10 cellular contexts compared by ENCODE assay signal in genomic region chr7:115297651-115298050, GRCh38.
A peak's percentile ranks its signal among the peaks of the same experiment; 100 is the strongest.
DNase-seq lines count a peak whose midpoint lies in the region; ATAC-seq, FAIRE-seq and TF ChIP-seq lines count a peak whose summit lies in the region.
"Had no signal": no experiment of that assay in that cellular context is flagged by ENCODE, and none has a peak within 500 bp of the region (broad histone marks: within the 10 kb centered on the region; RNA-seq: fewer than 3 reads in every experiment).

No MANE protein-coding gene starts in this region.

- H4K20me1 ChIP-seq in endothelial cell of umbilical vein (replicated peaks; ENCODE audit: control insufficient read depth, extremely low read depth, insufficient read depth, low read length) = no peaks in the 10 kb centered on the region

- H3K4me3 ChIP-seq in endothelial cell of umbilical vein (replicated peaks in 1 of 3; ENCODE audit: insufficient read depth in 1 of 3, low read depth in 1 of 3, low read length in 3 of 3) = no peak overlapping the region

- no peak overlapping the region for H3K4me2 ChIP-seq in endothelial cell of umbilical vein (ENCODE audit: insufficient read depth, low read length)

- no peak overlapping the region for H3K27ac Mint-ChIP-seq in osteocyte (ENCODE audit: unreplicated experiment)

- no peaks in the 10 kb centered on the region for H3K79me2 ChIP-seq in endothelial cell of umbilical vein (ENCODE audit: control insufficient read depth, insufficient read depth, low read length)

- H3K9ac ChIP-seq in endothelial cell of umbilical vein (replicated peaks; ENCODE audit: extremely low read depth, insufficient read depth, low read length) = no peak overlapping the region

- H3K4me1 ChIP-seq in endothelial cell of umbilical vein (ENCODE audit: control insufficient read depth, extremely low read depth, insufficient read depth, low read length) = no peaks in the 10 kb centered on the region

- H3K36me3 ChIP-seq in endothelial cell of umbilical vein (ENCODE audit: control insufficient read depth in 2 of 2, extremely low read depth in 1 of 2, insufficient read depth in 2 of 2, low read length in 2 of 2) = no peaks in the 10 kb centered on the region

- CTCF ChIA-PET in endothelial cell of umbilical vein (lab: Charles Lee) = interaction anchor here (1.1 to 1.3 kb wide), 2 partner anchors 13 to 432 kb away, joined by 3 to 5 read pairs; no protein-coding TSS in a partner anchor

- intact Hi-C loops in endothelial cell of umbilical vein (cut with micrococcal nuclease) = no loop called here

- H3K36me3 Mint-ChIP-seq in osteocyte (ENCODE audit: unreplicated experiment) = no peaks in the 10 kb centered on the region

- DNase-seq in EH (ENCODE audit: low read depth) = peak; percentile 71
- peak; percentile 81 for DNase-seq in NCI-H460 (ENCODE audit: extremely low read depth, low read depth)
- peak; percentile 63 for DNase-seq in endothelial cell of umbilical vein (ENCODE audit: low read depth, low spot score)
- DNase-seq in non-pigmented ciliary epithelial cell (ENCODE audit: low read depth) = peak; percentile 78
- DNase-seq in SHP77 (lab: John Stamatoyannopoulos, UW) = no peak
- DNase-seq in osteocyte (ENCODE audit: extremely low spot score, unreplicated experiment) = no peak
- DNase-seq in HuH-7 (ENCODE audit: low spot score) = no peak
- DNase-seq: NCI-H2029 treated with DMSO at 0.1 percent for 48 hours, occipital lobe had no signal

- no peaks in the 10 kb centered on the region for H3K9me3 ChIP-seq in endothelial cell of umbilical vein (replicated peaks; ENCODE audit: control insufficient read depth, insufficient read depth, low read length)

- no peak overlapping the region for H3K27ac ChIP-seq in endothelial cell of umbilical vein (ENCODE audit: insufficient read depth, low read depth, low read length)

- H3K9me1 ChIP-seq in endothelial cell of umbilical vein (replicated peaks; ENCODE audit: control insufficient read depth, extremely low read depth, insufficient read depth, low read length) = no peaks in the 10 kb centered on the region

- H3K4me1 Mint-ChIP-seq in osteocyte (ENCODE audit: unreplicated experiment) = peaks cover 14% of the 10 kb centered on the region

- H3K4me3 Mint-ChIP-seq in osteocyte (ENCODE audit: unreplicated experiment) = no peak overlapping the region

- dilution Hi-C loops in endothelial cell of umbilical vein (cut with MboI; ENCODE audit: extremely low pct_ligation_motif_present, low sequenced_read_pairs) = no loop called here

- no peak for TF ChIP-seq POLR2A in endothelial cell of umbilical vein (IDR thresholded peaks at IDR 0.05; ENCODE audit: low read depth, low read length)

- TF ChIP-seq CTCF in endothelial cell of umbilical vein (IDR thresholded peaks at IDR 0.05; ENCODE audit: extremely low read depth in 1 of 2, insufficient read depth in 1 of 2, low read depth in 1 of 2, low read length in 2 of 2) (no peak), osteocyte (IDR thresholded peaks at IDR 0.05) (no peak)

- POLR2A ChIA-PET in endothelial cell of umbilical vein (lab: Charles Lee) = no interaction called here

- peak; percentile 88 for FAIRE-seq in endothelial cell of umbilical vein (lab: Jason Lieb, UNC)

- no peaks in the 10 kb centered on the region for H3K27me3 Mint-ChIP-seq in osteocyte (ENCODE audit: unreplicated experiment)

- BruUV-seq in endothelial cell of umbilical vein (replicated peaks; lab: Mats Ljungman, UMichigan) = no TSS peak

- no peak overlapping the region for H2AFZ ChIP-seq in endothelial cell of umbilical vein (ENCODE audit: low read depth, low read length)

- no peak for ATAC-seq in GM18517 (IDR thresholded peaks at IDR 0.05; ENCODE audit: unreplicated experiment)

- H3K9me3 Mint-ChIP-seq in osteocyte (ENCODE audit: unreplicated experiment) = peaks cover under 1% of the 10 kb centered on the region

- H3K27me3 ChIP-seq in endothelial cell of umbilical vein (ENCODE audit: control insufficient read depth in 2 of 2, insufficient read depth in 2 of 2, low read length in 2 of 2) = no peaks in the 10 kb centered on the region

TF ChIP-seq in endothelial cell of umbilical vein, 7 proteins besides CTCF, POLR2A, EP300 and RAD21:
- TF ChIP-seq MAX (IDR thresholded peaks at IDR 0.05; ENCODE audit: insufficient read depth, insufficient read length) (no peak), FOS (IDR thresholded peaks at IDR 0.05; ENCODE audit: borderline replicate concordance, insufficient read depth, low read length) (peak; percentile 19)

Comparison
In these comparisons a context has a peak if more than half of its experiments do, and no peak if none do; other contexts are left out.
1. DNase-seq: peak in EH (single experiment), NCI-H460 (single experiment), endothelial cell of umbilical vein (single experiment) and non-pigmented ciliary epithelial cell (single experiment); none in SHP77 (0 of 2), osteocyte (single experiment) and HuH-7 (single experiment).